In the genomic region with DNA sequence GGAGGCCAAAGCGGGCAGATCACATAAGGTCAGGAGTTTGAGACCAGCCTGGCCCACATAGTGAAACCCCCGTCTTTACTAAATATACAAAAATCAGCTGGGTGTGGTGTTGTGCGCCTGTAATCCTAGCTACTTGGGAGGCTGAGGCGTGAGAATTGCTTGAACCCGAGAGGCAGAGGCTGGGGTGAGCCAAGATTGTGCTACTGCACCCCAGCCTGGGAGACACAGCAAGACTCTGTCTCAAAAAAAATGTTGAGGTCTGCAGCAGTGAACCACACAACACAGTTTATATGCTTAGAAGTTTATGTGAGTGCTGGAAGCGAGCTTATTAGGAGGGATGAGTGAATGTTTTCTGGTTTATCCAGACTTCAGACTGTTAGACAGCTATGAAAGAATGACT, we compare ENCODE assay signal across 22 cellular contexts. TPM values are rescaled to one million over a fixed set of nuclear protein-coding genes. Genes with fewer than 3 reads are reported as not detected.
"Had no signal": no experiment of that assay in that cellular context is flagged by ENCODE, and none has a peak within 500 bp of the region (broad histone marks: within the 10 kb centered on the region; RNA-seq: fewer than 3 reads in every experiment).

No MANE protein-coding gene starts in this region.

- H3K9me3 Mint-ChIP-seq: activated CD4-positive, alpha-beta T cell treated with anti-CD3 and anti-CD28 coated beads, Interleukin-2, amount 10 ng/mL, durations not matched to agents 7 days and 5 days; activated T-helper 1 cell treated with anti-CD3 and anti-CD28 coated beads, Interleukin-12 subunit alpha, Interleukin-12 subunit beta, Interleukin-2, Interleukin-4 antibody, amounts not matched to agents 30 ng/mL and 10 ng/mL and 1 ng/mL, durations not matched to agents 14 hours and 24 hours and 36 hours; mesothelial cell of epicardium; nephron progenitor cell had no signal

- H3K4me3 ChIP-seq: coronary artery, prostate gland, right atrium auricular region, stomach had no signal

- H3K4me1 ChIP-seq: prostate gland had no signal

- H3K9me3 ChIP-seq: prostate gland, right atrium auricular region, stomach had no signal

- ATAC-seq: left lobe of liver had no signal

- H3K36me3 ChIP-seq: prostate gland, right atrium auricular region, stomach had no signal

- H3K27me3 Mint-ChIP-seq: activated CD4-positive, alpha-beta T cell treated with anti-CD3 and anti-CD28 coated beads, Interleukin-2, amount 10 ng/mL, durations not matched to agents 7 days and 5 days had no signal

- H3K27ac ChIP-seq: coronary artery, prostate gland, right atrium auricular region, stomach had no signal

- H3K27me3 ChIP-seq: right atrium auricular region, stomach had no signal

- H3K27ac Mint-ChIP-seq: activated CD4-positive, alpha-beta T cell treated with anti-CD3 and anti-CD28 coated beads, Interleukin-2, amount 10 ng/mL, durations not matched to agents 7 days and 5 days; activated T-helper 1 cell treated with anti-CD3 and anti-CD28 coated beads, Interleukin-12 subunit alpha, Interleukin-12 subunit beta, Interleukin-2, Interleukin-4 antibody, amounts not matched to agents 30 ng/mL and 10 ng/mL and 1 ng/mL, durations not matched to agents 14 hours and 24 hours and 36 hours; mesothelial cell of epicardium; nephron progenitor cell had no signal

- H3K4me1 Mint-ChIP-seq: mesothelial cell of epicardium had no signal

- H3K4me3 Mint-ChIP-seq: activated CD4-positive, alpha-beta T cell treated with anti-CD3 and anti-CD28 coated beads, Interleukin-2, amount 10 ng/mL, durations not matched to agents 7 days and 5 days; activated T-helper 1 cell treated with anti-CD3 and anti-CD28 coated beads, Interleukin-12 subunit alpha, Interleukin-12 subunit beta, Interleukin-2, Interleukin-4 antibody, amounts not matched to agents 30 ng/mL and 10 ng/mL and 1 ng/mL, durations not matched to agents 14 hours and 24 hours and 36 hours; mesothelial cell of epicardium; nephron progenitor cell had no signal

- H3K36me3 Mint-ChIP-seq: mesothelial cell of epicardium had no signal

- DNase-seq: activated CD4-positive, alpha-beta T cell treated with anti-CD3 and anti-CD28 coated beads, Interleukin-2, amount 10 ng/mL, durations not matched to agents 7 days and 5 days; activated CD4-positive, CD25-positive, alpha-beta regulatory T cell; activated CD8-positive, alpha-beta memory T cell treated with anti-CD3 and anti-CD28 coated beads for 24 hours; activated naive CD4-positive, alpha-beta T cell; aorta; head of caudate nucleus; nephron progenitor cell; stimulated activated CD4-positive, alpha-beta T cell treated with anti-CD3 and anti-CD28 coated beads, Interleukin-12 subunit alpha, Interleukin-12 subunit beta, amount 100 ng/mL, for 4 hours; stimulated activated CD4-positive, alpha-beta T cell treated with anti-CD3 and anti-CD28 coated beads, Interleukin-1b, Interleukin-23, amount 100 ng/mL, for 48 hours; stimulated activated CD8-positive, alpha-beta memory T cell treated with anti-CD3 and anti-CD28 coated beads, Interleukin-4, amount 100 ng/mL, for 48 hours; stomach; T-helper 1 cell; T-helper 9 cell; trophoblast cell had no signal

RNA-seq across cellular contexts. Expression of gene NKX1-2, which starts 22.2 kb away (rescaled TPM):
- total RNA-seq: activated CD4-positive, alpha-beta T cell treated with anti-CD3 and anti-CD28 coated beads, Interleukin-2, amount 10 ng/mL, durations not matched to agents 7 days and 5 days; activated T-helper 1 cell treated with anti-CD3 and anti-CD28 coated beads, Interleukin-12 subunit alpha, Interleukin-12 subunit beta, Interleukin-2, Interleukin-4 antibody, amounts not matched to agents 30 ng/mL and 10 ng/mL and 1 ng/mL, durations not matched to agents 14 hours and 24 hours and 36 hours; aorta; lung microvascular endothelial cell; mesothelial cell of epicardium; omental fat pad; right atrium auricular region; stomach had no signal
- polyA plus RNA-seq: aorta had no signal
